30 cellular contexts compared by ENCODE assay signal in the genomic region with DNA sequence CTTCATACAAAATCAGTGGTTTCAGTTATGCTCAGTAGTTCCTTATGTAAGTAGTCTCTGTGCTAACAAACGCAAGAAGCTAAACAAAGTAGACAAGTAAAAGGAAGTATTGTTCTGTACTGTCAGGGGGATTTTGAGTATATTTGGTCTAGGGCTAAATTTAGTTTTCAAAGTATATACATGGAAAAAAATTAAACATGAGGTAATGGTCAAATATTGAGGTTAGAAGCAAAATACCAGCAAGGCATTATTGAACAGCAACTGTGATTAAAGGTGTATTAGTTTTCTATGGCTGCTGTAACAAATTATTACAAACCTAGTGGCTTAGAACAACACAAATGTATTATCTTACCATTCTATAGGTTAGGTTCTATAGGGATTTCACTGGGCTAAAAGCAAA. TPM values are rescaled to one million over a fixed set of nuclear protein-coding genes. Genes with fewer than 3 reads are reported as not detected.
A peak's percentile ranks its signal among the peaks of the same experiment; 100 is the strongest.
DNase-seq lines count a peak whose midpoint lies in the region; ATAC-seq and TF ChIP-seq lines count a peak whose summit lies in the region.
"Had no signal": no experiment of that assay in that cellular context is flagged by ENCODE, and none has a peak within 500 bp of the region (broad histone marks: within the 10 kb centered on the region; RNA-seq: fewer than 3 reads in every experiment).

No MANE protein-coding gene starts in this region.

- H3K27me3 ChIP-seq in neutrophil: no peaks in the 10 kb centered on the region
- H3K27me3 ChIP-seq: cardiac muscle cell, dorsolateral prefrontal cortex, hepatocyte, right atrium auricular region, vagina had no signal

- H3K36me3 Mint-ChIP-seq in activated CD8-positive, alpha-beta T cell treated with anti-CD3 and anti-CD28 coated beads for 36 hours (ENCODE audit: low read depth): peaks cover 65% of the 10 kb centered on the region
- H3K36me3 Mint-ChIP-seq in activated CD8-positive, alpha-beta T cell treated with anti-CD3 and anti-CD28 coated beads, Interleukin-2, amount 10 ng/mL, durations not matched to agents 7 days and 5 days (ENCODE audit: low read depth): peaks cover 70% of the 10 kb centered on the region
- peaks cover 48% of the 10 kb centered on the region for H3K36me3 Mint-ChIP-seq in T-cell

- H3K27me3 Mint-ChIP-seq in activated CD8-positive, alpha-beta T cell treated with anti-CD3 and anti-CD28 coated beads for 36 hours: no peaks in the 10 kb centered on the region
- no peaks in the 10 kb centered on the region for H3K27me3 Mint-ChIP-seq in activated CD8-positive, alpha-beta T cell treated with anti-CD3 and anti-CD28 coated beads, Interleukin-2, amount 10 ng/mL, durations not matched to agents 7 days and 5 days (ENCODE audit: low read depth)
- no peaks in the 10 kb centered on the region for H3K27me3 Mint-ChIP-seq in T-cell
- H3K27me3 Mint-ChIP-seq: activated CD4-positive, alpha-beta T cell treated with anti-CD3 and anti-CD28 coated beads, Interleukin-2, amount 10 ng/mL, durations not matched to agents 24 days and 14 days had no signal

- H3K4me1 Mint-ChIP-seq in activated CD8-positive, alpha-beta T cell treated with anti-CD3 and anti-CD28 coated beads for 36 hours (ENCODE audit: low read depth): peaks cover 77% of the 10 kb centered on the region
- H3K4me1 Mint-ChIP-seq in activated CD8-positive, alpha-beta T cell treated with anti-CD3 and anti-CD28 coated beads, Interleukin-2, amount 10 ng/mL, durations not matched to agents 7 days and 5 days (ENCODE audit: low read depth): peaks cover 64% of the 10 kb centered on the region
- H3K4me1 Mint-ChIP-seq in T-cell: peaks cover 80 to 86% (median 84%) of the 10 kb centered on the region in 3 donors

- ATAC-seq in activated CD8-positive, alpha-beta T cell treated with anti-CD3 and anti-CD28 coated beads for 36 hours: no peak
- ATAC-seq in activated CD8-positive, alpha-beta T cell treated with anti-CD3 and anti-CD28 coated beads, Interleukin-2, amount 10 ng/mL, durations not matched to agents 7 days and 5 days: no peak
- peak; percentile 50 for ATAC-seq in GM21786 (IDR thresholded peaks at IDR 0.05; ENCODE audit: unreplicated experiment)
- no peak for ATAC-seq in T-cell (replicated peaks in 1 of 4)
- ATAC-seq in GM21447 (IDR thresholded peaks at IDR 0.05; ENCODE audit: unreplicated experiment): no peak
- ATAC-seq: HCT116, lower lobe of right lung had no signal

- no peaks in the 10 kb centered on the region for H3K9me3 ChIP-seq in neutrophil
- H3K9me3 ChIP-seq: lower lobe of right lung, right atrium auricular region, vagina had no signal

- H3K36me3 ChIP-seq in neutrophil: no peaks in the 10 kb centered on the region
- H3K36me3 ChIP-seq: cardiac muscle cell, lower lobe of right lung, right atrium auricular region, vagina had no signal

- intact Hi-C loops in activated CD8-positive, alpha-beta T cell treated with anti-CD3 and anti-CD28 coated beads for 36 hours (cut with micrococcal nuclease): no loop called here

- peaks cover 8% of the 10 kb centered on the region for H3K9me3 Mint-ChIP-seq in activated CD8-positive, alpha-beta T cell treated with anti-CD3 and anti-CD28 coated beads for 36 hours
- no peaks in the 10 kb centered on the region for H3K9me3 Mint-ChIP-seq in activated CD8-positive, alpha-beta T cell treated with anti-CD3 and anti-CD28 coated beads, Interleukin-2, amount 10 ng/mL, durations not matched to agents 7 days and 5 days (ENCODE audit: insufficient read depth)
- no peaks in the 10 kb centered on the region for H3K9me3 Mint-ChIP-seq in T-cell

- no peak overlapping the region for H3K4me3 Mint-ChIP-seq in activated CD8-positive, alpha-beta T cell treated with anti-CD3 and anti-CD28 coated beads for 36 hours
- no peak overlapping the region for H3K4me3 Mint-ChIP-seq in activated CD8-positive, alpha-beta T cell treated with anti-CD3 and anti-CD28 coated beads, Interleukin-2, amount 10 ng/mL, durations not matched to agents 7 days and 5 days
- H3K4me3 Mint-ChIP-seq in T-cell: no peak overlapping the region
- H3K4me3 Mint-ChIP-seq: activated CD4-positive, alpha-beta T cell treated with anti-CD3 and anti-CD28 coated beads, Interleukin-2, amount 10 ng/mL, durations not matched to agents 24 days and 14 days had no signal

- no peak for TF ChIP-seq CTCF in activated CD8-positive, alpha-beta T cell treated with anti-CD3 and anti-CD28 coated beads for 36 hours (IDR thresholded peaks at IDR 0.05)
- TF ChIP-seq CTCF in neutrophil (IDR thresholded peaks at IDR 0.05): no peak

- H3K4me3 ChIP-seq in neutrophil (ENCODE audit: low read depth in 1 of 2, low read length in 1 of 2): no peak overlapping the region
- H3K4me3 ChIP-seq: cardiac muscle cell, dorsolateral prefrontal cortex, hepatocyte, lower lobe of right lung, right atrium auricular region, vagina had no signal

- POLR2A ChIA-PET in activated CD8-positive, alpha-beta T cell treated with anti-CD3 and anti-CD28 coated beads for 36 hours (lab: Charles Lee): no interaction called here
- POLR2A ChIA-PET in activated CD8-positive, alpha-beta T cell treated with anti-CD3 and anti-CD28 coated beads, Interleukin-2, amount 10 ng/mL, durations not matched to agents 7 days and 5 days (lab: Charles Lee): interaction anchor here (0.5 to 1.0 kb wide), 4 partner anchors 13 to 413 kb away, joined by 3 read pairs; a partner anchor contains a TSS
- POLR2A ChIA-PET in T-cell (lab: Charles Lee): no interaction called here

- DNase-seq in activated CD8-positive, alpha-beta T cell treated with anti-CD3 and anti-CD28 coated beads for 36 hours: no peak
- no peak for DNase-seq in activated CD8-positive, alpha-beta T cell treated with anti-CD3 and anti-CD28 coated beads, Interleukin-2, amount 10 ng/mL, durations not matched to agents 7 days and 5 days
- DNase-seq in T-cell (no peak), inferior parietal cortex (ENCODE audit: extremely low spot score) (no peak)
- DNase-seq in stimulated activated naive CD4-positive, alpha-beta T cell treated with Interleukin-2 at 50 U/mL for 16 hours (lab: John Stamatoyannopoulos, UW): no peak
- DNase-seq: 8988T; activated CD8-positive, alpha-beta memory T cell treated with anti-CD3 and anti-CD28 coated beads, Interleukin-2, amount 50 U/mL, for 4 hours; activated gamma-delta T cell; AML-193; amniotic stem cell; DMS 273 treated with DMSO at 0.1 percent for 48 hours; dorsolateral prefrontal cortex; foreskin fibroblast; GDM1; lower lobe of right lung; MM.1S; NCI-H146; NCI-H69; OCI-M1; Right ventricle myocardium superior had no signal

- peak overlapping the region; percentile 95 for H3K27ac ChIP-seq in neutrophil
- H3K27ac ChIP-seq: cardiac muscle cell, dorsolateral prefrontal cortex, epithelial cell of prostate, hepatocyte, lower lobe of right lung, right atrium auricular region, vagina had no signal

- CTCF ChIA-PET in activated CD8-positive, alpha-beta T cell treated with anti-CD3 and anti-CD28 coated beads for 36 hours (lab: Charles Lee): no interaction called here
- CTCF ChIA-PET in activated CD8-positive, alpha-beta T cell treated with anti-CD3 and anti-CD28 coated beads, Interleukin-2, amount 10 ng/mL, durations not matched to agents 7 days and 5 days (lab: Charles Lee): no interaction called here
- CTCF ChIA-PET in T-cell (lab: Charles Lee): no interaction called here

- peaks cover 85 to 99% of the 10 kb centered on the region in 2 experiments for H3K4me1 ChIP-seq in neutrophil (ENCODE audit: control insufficient read depth in 1 of 2, insufficient read depth in 1 of 2, low read depth in 1 of 2, low read length in 1 of 2)
- H3K4me1 ChIP-seq: right atrium auricular region had no signal

- H3K27ac Mint-ChIP-seq in activated CD8-positive, alpha-beta T cell treated with anti-CD3 and anti-CD28 coated beads for 36 hours: peak overlapping the region; percentile 9
- no peak overlapping the region for H3K27ac Mint-ChIP-seq in activated CD8-positive, alpha-beta T cell treated with anti-CD3 and anti-CD28 coated beads, Interleukin-2, amount 10 ng/mL, durations not matched to agents 7 days and 5 days
- peak overlapping the region; percentile 2 to 66 for H3K27ac Mint-ChIP-seq in T-cell
- H3K27ac Mint-ChIP-seq: activated CD4-positive, alpha-beta T cell treated with anti-CD3 and anti-CD28 coated beads, Interleukin-2, amount 10 ng/mL, durations not matched to agents 24 days and 14 days had no signal

RNA-seq across cellular contexts. Expression of a gene that starts 18.8 kb away (rescaled TPM):
- total RNA-seq in activated CD8-positive, alpha-beta T cell treated with anti-CD3 and anti-CD28 coated beads for 36 hours: 100 to 1,000 TPM; 174 to 184 TPM
- total RNA-seq in activated CD8-positive, alpha-beta T cell treated with anti-CD3 and anti-CD28 coated beads, Interleukin-2, amount 10 ng/mL, durations not matched to agents 7 days and 5 days: 100 to 1,000 TPM; 293 to 302 TPM
- total RNA-seq in T-cell: 100 to 1,000 TPM in 2 of 5 donors, 10 to 100 TPM in 3; 82.2 to 197 (median 99.0) TPM
